In the genomic region with DNA sequence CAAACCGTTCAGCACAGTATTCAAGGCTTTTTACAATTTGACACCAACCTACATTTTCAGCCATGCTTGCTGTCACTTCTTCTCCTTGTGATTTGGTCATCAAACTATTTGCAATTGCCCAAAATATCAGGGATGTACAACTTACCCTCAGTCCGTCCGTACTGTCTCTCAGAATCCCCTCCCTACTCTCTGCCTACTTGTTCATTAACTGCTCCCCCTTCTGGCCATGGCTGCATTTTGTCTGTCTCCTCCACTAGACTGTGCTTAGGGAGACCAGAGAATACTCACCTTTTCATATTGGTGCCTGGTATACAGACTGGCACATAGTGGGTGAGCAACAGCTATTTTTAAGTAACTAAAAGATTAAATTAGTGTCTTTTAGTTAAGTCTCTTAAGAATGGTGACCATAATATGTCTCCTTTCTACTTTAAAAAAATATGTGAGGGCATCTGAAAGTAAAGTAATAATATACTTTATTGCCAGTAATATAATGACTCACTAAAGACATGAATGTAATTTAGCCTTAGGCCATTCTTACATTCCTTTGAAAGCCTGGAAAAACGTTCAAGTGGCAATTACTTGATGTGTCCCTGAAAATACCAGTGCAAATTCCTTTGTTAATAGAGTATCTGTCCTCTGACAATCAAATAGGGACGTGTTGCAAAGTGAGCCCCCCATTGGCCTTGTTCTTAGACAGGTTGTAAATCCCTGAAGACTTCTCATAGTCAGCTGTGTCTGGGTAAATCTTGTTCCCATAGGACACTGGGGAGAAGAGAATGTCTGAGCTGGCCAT, we compare ENCODE assay signal across 9 cellular contexts. TPM values are rescaled to one million over a fixed set of nuclear protein-coding genes. Genes with fewer than 3 reads are reported as not detected.
DNase-seq lines count a peak whose midpoint lies in the region; ATAC-seq and TF ChIP-seq lines count a peak whose summit lies in the region.
"Had no signal": no experiment of that assay in that cellular context is flagged by ENCODE, and none has a peak within 500 bp of the region (broad histone marks: within the 10 kb centered on the region; RNA-seq: fewer than 3 reads in every experiment).

No MANE protein-coding gene starts in this region.

- H3K27me3 Mint-ChIP-seq in CD4-positive, alpha-beta T cell = peaks cover 46% of the 10 kb centered on the region

- no peaks in the 10 kb centered on the region for H3K36me3 Mint-ChIP-seq in CD4-positive, alpha-beta T cell (ENCODE audit: low read depth)

- no peak overlapping the region for H3K9ac ChIP-seq in SK-N-MC (ENCODE audit: insufficient read length)

- no peak overlapping the region for H3K4me3 Mint-ChIP-seq in CD4-positive, alpha-beta T cell

- CTCF ChIA-PET in CD4-positive, alpha-beta T cell (lab: Charles Lee) = no interaction called here

- H3K36me3 ChIP-seq in SK-N-MC (ENCODE audit: insufficient read depth, low read length) (no peaks in the 10 kb centered on the region), mucosa of descending colon (ENCODE audit: low read depth) (no peaks in the 10 kb centered on the region)

- TF ChIP-seq CTCF in CD4-positive, alpha-beta T cell (IDR thresholded peaks at IDR 0.05) = peak; percentile 45
- peak in 42 of 56 donors; percentile 9 to 62 (median 28) for TF ChIP-seq CTCF in dorsolateral prefrontal cortex (IDR thresholded peaks at IDR 0.05 in 54 of 56, conservative IDR thresholded peaks at IDR 0.05 in 2 of 56; ENCODE audit: low read depth in 1 of 56, partially characterized antibody in 56 of 56)
- no peak for TF ChIP-seq CTCF in mucosa of descending colon (IDR thresholded peaks at IDR 0.05)
- TF ChIP-seq CTCF in lower leg skin (IDR thresholded peaks at IDR 0.05) = no peak

- ATAC-seq in CD4-positive, alpha-beta T cell (ENCODE audit: poor library complexity) = no peak
- ATAC-seq in GM18861 (IDR thresholded peaks at IDR 0.05; ENCODE audit: unreplicated experiment) (peak; percentile 77), mucosa of descending colon (peak; percentile 70)

- H3K4me3 ChIP-seq in SK-N-MC (no peak overlapping the region), dorsolateral prefrontal cortex (no peak overlapping the region), mucosa of descending colon (no peak overlapping the region), lower leg skin (ENCODE audit: low read depth, poor library complexity, severe bottlenecking) (no peak overlapping the region)

- POLR2A ChIA-PET in CD4-positive, alpha-beta T cell (lab: Charles Lee) = no interaction called here

- H3K9me3 ChIP-seq in CD4-positive, alpha-beta T cell (ENCODE audit: control insufficient read depth, low read length) = no peaks in the 10 kb centered on the region
- no peaks in the 10 kb centered on the region for H3K9me3 ChIP-seq in SK-N-MC (ENCODE audit: low read depth, low read length)
- H3K9me3 ChIP-seq in mucosa of descending colon = no peaks in the 10 kb centered on the region

- H3K4me1 Mint-ChIP-seq in CD4-positive, alpha-beta T cell (ENCODE audit: low read depth) = no peaks in the 10 kb centered on the region

- no peak overlapping the region for H3K27ac Mint-ChIP-seq in CD4-positive, alpha-beta T cell

- H3K27me3 ChIP-seq in CD4-positive, alpha-beta T cell (ENCODE audit: control insufficient read depth, insufficient read depth, low read length) = peaks cover 10% of the 10 kb centered on the region
- H3K27me3 ChIP-seq in dorsolateral prefrontal cortex = peaks cover 0 to 22% (median 0%) of the 10 kb centered on the region in 45 donors

- H3K27ac ChIP-seq in CD4-positive, alpha-beta T cell (ENCODE audit: low read depth, low read length) = no peak overlapping the region
- no peak overlapping the region for H3K27ac ChIP-seq in SK-N-MC
- no peak overlapping the region for H3K27ac ChIP-seq in dorsolateral prefrontal cortex

- intact Hi-C loops in CD4-positive, alpha-beta T cell (cut with DNase I, micrococcal nuclease) = loop anchor here (1.0 to 5.0 kb wide), 3 partner anchors 114 to 724 kb away; no protein-coding TSS in a partner anchor
- intact Hi-C loops in dorsolateral prefrontal cortex (cut with DNase I) = no loop called here
- intact Hi-C loops in mucosa of descending colon (cut with DNase I, micrococcal nuclease) = no loop called here
- intact Hi-C loops in lower leg skin (cut with DNase I; ENCODE audit: low total_unique reads) = no loop called here

- no peaks in the 10 kb centered on the region for H3K9me3 Mint-ChIP-seq in CD4-positive, alpha-beta T cell

- WGBS in lower leg skin, 2 donors = 52 to 53% methylated on average over 5 of the region's 5 CpGs

- H3K4me1 ChIP-seq in mucosa of descending colon (ENCODE audit: low read depth) = peaks cover 21% of the 10 kb centered on the region

- no peak for TF ChIP-seq POLR2A in lower leg skin (IDR thresholded peaks at IDR 0.05)

- peak in 6 of 10 experiments; percentile 2 to 17 (median 11) for DNase-seq in CD4-positive, alpha-beta T cell
- DNase-seq in HK-2 (ENCODE audit: unreplicated experiment) (peak; percentile 3), SK-N-MC (ENCODE audit: low read depth, low spot score) (peak; percentile 12), dorsolateral prefrontal cortex (peak in 1 of 10 donors; percentile 23), mucosa of descending colon (peak in 1 of 3 donors; percentile 81), lower leg skin (ENCODE audit: low spot score in 2 of 2) (no peak)
- no peak for DNase-seq in central memory CD4-positive, alpha-beta T cell

RNA-seq across cellular contexts. Expression of a gene that starts 27.8 kb away (rescaled TPM):
- total RNA-seq in CD4-positive, alpha-beta T cell = under 1 TPM in 1 of 2 experiments, not detected in 1; 0.03 TPM
- total RNA-seq in dorsolateral prefrontal cortex (1 to 10 TPM in 101 of 120 experiments, under 1 TPM in 19; 0.30 to 7.4 (median 1.8) TPM), mucosa of descending colon (10 to 100 TPM; 10.3 to 47.1 (median 35.8) TPM), lower leg skin (10 to 100 TPM in 2 of 4 donors, 1 to 10 TPM in 2; 6.1 to 11.4 (median 8.1) TPM)
- total RNA-seq: T-helper 1 cell treated with Interleukin-12 subunit alpha and Interleukin-12 subunit beta and Interleukin-4 antibody, amounts not matched to agents 30 ng/mL and 1 ng/mL, for 36 hours had no signal

Comparison
In these comparisons a context has a peak if more than half of its experiments do, and no peak if none do; other contexts are left out.
1. DNase-seq: peak in CD4-positive, alpha-beta T cell (6 of 10), HK-2 (single experiment) and SK-N-MC (single experiment); none in lower leg skin (0 of 2) and central memory CD4-positive, alpha-beta T cell (single experiment).
2. CTCF ChIP-seq: peak in CD4-positive, alpha-beta T cell (single experiment) and dorsolateral prefrontal cortex (42 of 56); none in mucosa of descending colon (single experiment) and lower leg skin (0 of 3).
3. intact Hi-C loops: an anchor here in CD4-positive, alpha-beta T cell (1.0 to 5.0 kb wide); none called in dorsolateral prefrontal cortex, mucosa of descending colon and lower leg skin.